34 cellular contexts compared by ENCODE assay signal in the genomic region with DNA sequence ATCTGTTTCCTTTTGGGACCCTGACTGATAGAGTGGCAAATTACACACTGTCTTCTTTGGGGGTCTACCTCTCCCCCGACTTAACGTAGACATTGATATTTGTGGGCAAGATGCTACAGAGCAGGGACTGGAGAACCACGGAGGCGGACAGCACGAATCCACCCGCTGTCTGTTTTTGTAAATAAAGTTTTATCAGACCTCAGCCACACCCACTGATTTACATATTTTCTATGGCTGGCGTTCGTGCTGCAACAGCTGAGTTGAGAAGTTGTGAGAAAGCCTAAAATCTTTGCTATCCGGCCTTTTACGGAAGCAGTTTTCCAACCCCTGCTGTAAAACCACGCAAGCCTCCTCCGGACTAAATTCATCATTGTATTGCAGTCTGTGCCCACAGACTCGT.
"Had no signal": no experiment of that assay in that cellular context is flagged by ENCODE, and none has a peak within 500 bp of the region (broad histone marks: within the 10 kb centered on the region; RNA-seq: fewer than 3 reads in every experiment).

No MANE protein-coding gene starts in this region.

- DNase-seq: Karpas-422, Kasumi-1, MG63, MM.1S, MV-4-11, NCI-H1048, NCI-H1092, NCI-H1092 treated with DMSO at 0.1 percent for 48 hours, NCI-H1105, NCI-H1105 treated with DMSO at 0.1 percent for 48 hours, NCI-H1417, NCI-H1417 treated with DMSO at 0.1 percent for 48 hours, NCI-H1436, NCI-H1436 treated with DMSO at 0.1 percent for 48 hours, NCI-H146, NCI-H1694, NCI-H1694 treated with DMSO at 0.1 percent for 48 hours, NCI-H187, NCI-H187 treated with DMSO at 0.1 percent for 48 hours, NCI-H1930, NCI-H2029, NCI-H2029 treated with DMSO at 0.1 percent for 48 hours, NCI-H2081, NCI-H2081 treated with DMSO at 0.1 percent for 48 hours, NCI-H2107, NCI-H2171, NCI-H2171 treated with DMSO at 0.1 percent for 48 hours, NCI-H2227 treated with DMSO at 0.1 percent for 48 hours, NCI-H226, NCI-H345, NCI-H446, NCI-H446 treated with DMSO at 0.1 percent for 48 hours, NCI-H510A, NCI-H510A treated with DMSO at 0.1 percent for 48 hours had no signal

- H3K9me3 ChIP-seq: MG63 had no signal

- H3K36me3 ChIP-seq: MG63 had no signal

- H3K27me3 ChIP-seq: MG63 had no signal

- H3K4me3 ChIP-seq: MG63 had no signal
